Comparison of ENCODE assay signal across 8 cellular contexts in genomic region chr17:4899341-4900230, GRCh38. TPM values are rescaled to one million over a fixed set of nuclear protein-coding genes. Genes with fewer than 3 reads are reported as not detected.
DNase-seq lines count a peak whose midpoint lies in the region; ATAC-seq, FAIRE-seq and TF ChIP-seq lines count a peak whose summit lies in the region.

TSS of gene C17orf107 (plus strand) at chr17:4899536. CDS start at chr17:4899763, 227 bp downstream.

- peaks cover 8 to 10% of the 10 kb centered on the region in 2 donors for H3K36me3 ChIP-seq in kidney (ENCODE audit: control insufficient read depth in 1 of 2, insufficient read depth in 2 of 2, low read length in 2 of 2)

- peak within 1 kb of the TSS in 1 of 2 donors; percentile 47 for H3K27ac ChIP-seq in kidney (ENCODE audit: low read depth in 2 of 2, low read length in 2 of 2)

- no peak for TF ChIP-seq CTCF in kidney (IDR thresholded peaks at IDR 0.05; ENCODE audit: borderline replicate concordance, extremely low read depth, insufficient read depth)

- intact Hi-C loops in kidney (cut with DNase I): no loop called here

- ATAC-seq in HG02678 (IDR thresholded peaks at IDR 0.05; ENCODE audit: unreplicated experiment) (peak; percentile 66), GM18517 (IDR thresholded peaks at IDR 0.05; ENCODE audit: unreplicated experiment) (no peak)
- ATAC-seq in activated CD4-positive, CD25-positive, alpha-beta regulatory T cell treated with anti-CD3 and anti-CD28 coated beads, Interleukin-2, amount 50 U/mL, for 24 hours: peak; percentile 82 to 87

- peaks cover 5 to 20% of the 10 kb centered on the region in 2 donors for H3K4me1 ChIP-seq in kidney (ENCODE audit: control insufficient read depth in 1 of 2, insufficient read depth in 1 of 2, low read depth in 1 of 2, low read length in 2 of 2)

- FAIRE-seq in kidney (lab: Jason Lieb, UNC): no peak

- no peaks in the 10 kb centered on the region for H3K9me3 ChIP-seq in kidney (ENCODE audit: control insufficient read depth in 1 of 2, low read length in 2 of 2)

- H3K9ac ChIP-seq in kidney (ENCODE audit: low read length in 2 of 2): peak within 1 kb of the TSS; percentile 71 to 84

- DNase-seq in Ammon's horn (ENCODE audit: low spot score): peak; percentile 78
- DNase-seq in central memory CD4-positive, alpha-beta T cell: peak; percentile 95
- DNase-seq in kidney: peak; percentile 94
- peak; percentile 77 to 96 for DNase-seq in stimulated activated CD4-positive, alpha-beta T cell treated with anti-CD3 and anti-CD28 coated beads, Interleukin-1b, Interleukin-23, amount 100 ng/mL, for 1 hour (ENCODE audit: low read depth in 2 of 2)
- DNase-seq in NCI-H187 treated with DMSO at 0.1 percent for 48 hours (lab: John Stamatoyannopoulos, UW): no peak

- H3K4me3 ChIP-seq in kidney (ENCODE audit: low read length in 2 of 2): peak within 1 kb of the TSS; percentile 68 to 77

RNA-seq across cellular contexts. Expression of gene C17orf107, which starts in this region (rescaled TPM):
- total RNA-seq in kidney: 4.4 TPM
- polyA plus RNA-seq in kidney (ENCODE audit: insufficient read depth, low read depth, low replicate concordance): 2.5 TPM
